Comparison of ENCODE assay signal across 2 cellular contexts in the genomic region with DNA sequence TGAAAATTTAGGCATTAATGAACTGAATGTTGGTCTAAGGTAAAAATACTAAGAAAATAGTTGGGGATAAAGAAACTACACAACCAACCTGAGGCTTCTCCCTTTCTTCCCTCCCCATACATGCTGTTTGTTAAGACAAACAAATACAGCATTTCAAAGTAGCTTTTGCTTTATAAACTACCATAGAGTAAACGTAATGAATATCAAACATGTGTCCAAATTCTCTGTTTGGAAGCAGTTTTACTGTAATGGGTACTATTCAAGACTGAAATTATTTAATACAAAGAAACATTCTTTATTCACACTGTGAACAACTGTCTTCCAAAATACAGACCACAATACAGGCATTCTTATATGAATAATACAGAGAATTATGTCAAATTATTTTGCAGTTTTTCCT.
TF ChIP-seq lines count a peak whose summit lies in the region.

No MANE protein-coding gene starts in this region.

TF ChIP-seq in HepG2, 621 proteins besides CTCF, POLR2A, EP300 and RAD21:
- TF ChIP-seq SMARCE1 (IDR thresholded peaks at IDR 0.05; ENCODE audit: borderline replicate concordance) (no peak), TBX2 (CRISPR knock-in tag; IDR thresholded peaks at IDR 0.05; ENCODE audit: borderline replicate concordance) (no peak), SP2 (CRISPR knock-in tag; IDR thresholded peaks at IDR 0.05) (no peak), HNF4G (IDR thresholded peaks at IDR 0.05; ENCODE audit: borderline replicate concordance, low read depth, low read length) (no peak), HNF4G (CRISPR knock-in tag; IDR thresholded peaks at IDR 0.05; ENCODE audit: borderline replicate concordance, low read depth) (no peak), ZNF460 (CRISPR knock-in tag; IDR thresholded peaks at IDR 0.05; ENCODE audit: borderline replicate concordance) (no peak), ZNF121 (CRISPR knock-in tag; IDR thresholded peaks at IDR 0.05) (no peak), DMAP1 (CRISPR knock-in tag; IDR thresholded peaks at IDR 0.05) (no peak), MEIS2 (CRISPR knock-in tag; IDR thresholded peaks at IDR 0.05) (no peak), ZNF383 (CRISPR knock-in tag; IDR thresholded peaks at IDR 0.05; ENCODE audit: borderline replicate concordance) (no peak), ZNF101 (CRISPR knock-in tag; IDR thresholded peaks at IDR 0.05; ENCODE audit: borderline replicate concordance, low read depth) (no peak)
- TF ChIP-seq, protein P1, sequence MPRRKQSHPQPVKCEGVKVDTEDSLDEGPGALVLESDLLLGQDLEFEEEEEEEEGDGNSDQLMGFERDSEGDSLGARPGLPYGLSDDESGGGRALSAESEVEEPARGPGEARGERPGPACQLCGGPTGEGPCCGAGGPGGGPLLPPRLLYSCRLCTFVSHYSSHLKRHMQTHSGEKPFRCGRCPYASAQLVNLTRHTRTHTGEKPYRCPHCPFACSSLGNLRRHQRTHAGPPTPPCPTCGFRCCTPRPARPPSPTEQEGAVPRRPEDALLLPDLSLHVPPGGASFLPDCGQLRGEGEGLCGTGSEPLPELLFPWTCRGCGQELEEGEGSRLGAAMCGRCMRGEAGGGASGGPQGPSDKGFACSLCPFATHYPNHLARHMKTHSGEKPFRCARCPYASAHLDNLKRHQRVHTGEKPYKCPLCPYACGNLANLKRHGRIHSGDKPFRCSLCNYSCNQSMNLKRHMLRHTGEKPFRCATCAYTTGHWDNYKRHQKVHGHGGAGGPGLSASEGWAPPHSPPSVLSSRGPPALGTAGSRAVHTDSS (CRISPR knock-in tag; conservative IDR thresholded peaks at IDR 0.05) = no peak
- TF ChIP-seq, protein P2, sequence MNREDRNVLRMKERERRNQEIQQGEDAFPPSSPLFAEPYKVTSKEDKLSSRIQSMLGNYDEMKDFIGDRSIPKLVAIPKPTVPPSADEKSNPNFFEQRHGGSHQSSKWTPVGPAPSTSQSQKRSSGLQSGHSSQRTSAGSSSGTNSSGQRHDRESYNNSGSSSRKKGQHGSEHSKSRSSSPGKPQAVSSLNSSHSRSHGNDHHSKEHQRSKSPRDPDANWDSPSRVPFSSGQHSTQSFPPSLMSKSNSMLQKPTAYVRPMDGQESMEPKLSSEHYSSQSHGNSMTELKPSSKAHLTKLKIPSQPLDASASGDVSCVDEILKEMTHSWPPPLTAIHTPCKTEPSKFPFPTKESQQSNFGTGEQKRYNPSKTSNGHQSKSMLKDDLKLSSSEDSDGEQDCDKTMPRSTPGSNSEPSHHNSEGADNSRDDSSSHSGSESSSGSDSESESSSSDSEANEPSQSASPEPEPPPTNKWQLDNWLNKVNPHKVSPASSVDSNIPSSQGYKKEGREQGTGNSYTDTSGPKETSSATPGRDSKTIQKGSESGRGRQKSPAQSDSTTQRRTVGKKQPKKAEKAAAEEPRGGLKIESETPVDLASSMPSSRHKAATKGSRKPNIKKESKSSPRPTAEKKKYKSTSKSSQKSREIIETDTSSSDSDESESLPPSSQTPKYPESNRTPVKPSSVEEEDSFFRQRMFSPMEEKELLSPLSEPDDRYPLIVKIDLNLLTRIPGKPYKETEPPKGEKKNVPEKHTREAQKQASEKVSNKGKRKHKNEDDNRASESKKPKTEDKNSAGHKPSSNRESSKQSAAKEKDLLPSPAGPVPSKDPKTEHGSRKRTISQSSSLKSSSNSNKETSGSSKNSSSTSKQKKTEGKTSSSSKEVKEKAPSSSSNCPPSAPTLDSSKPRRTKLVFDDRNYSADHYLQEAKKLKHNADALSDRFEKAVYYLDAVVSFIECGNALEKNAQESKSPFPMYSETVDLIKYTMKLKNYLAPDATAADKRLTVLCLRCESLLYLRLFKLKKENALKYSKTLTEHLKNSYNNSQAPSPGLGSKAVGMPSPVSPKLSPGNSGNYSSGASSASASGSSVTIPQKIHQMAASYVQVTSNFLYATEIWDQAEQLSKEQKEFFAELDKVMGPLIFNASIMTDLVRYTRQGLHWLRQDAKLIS (CRISPR knock-in tag; IDR thresholded peaks at IDR 0.05) = no peak
- TF ChIP-seq, protein P3, sequence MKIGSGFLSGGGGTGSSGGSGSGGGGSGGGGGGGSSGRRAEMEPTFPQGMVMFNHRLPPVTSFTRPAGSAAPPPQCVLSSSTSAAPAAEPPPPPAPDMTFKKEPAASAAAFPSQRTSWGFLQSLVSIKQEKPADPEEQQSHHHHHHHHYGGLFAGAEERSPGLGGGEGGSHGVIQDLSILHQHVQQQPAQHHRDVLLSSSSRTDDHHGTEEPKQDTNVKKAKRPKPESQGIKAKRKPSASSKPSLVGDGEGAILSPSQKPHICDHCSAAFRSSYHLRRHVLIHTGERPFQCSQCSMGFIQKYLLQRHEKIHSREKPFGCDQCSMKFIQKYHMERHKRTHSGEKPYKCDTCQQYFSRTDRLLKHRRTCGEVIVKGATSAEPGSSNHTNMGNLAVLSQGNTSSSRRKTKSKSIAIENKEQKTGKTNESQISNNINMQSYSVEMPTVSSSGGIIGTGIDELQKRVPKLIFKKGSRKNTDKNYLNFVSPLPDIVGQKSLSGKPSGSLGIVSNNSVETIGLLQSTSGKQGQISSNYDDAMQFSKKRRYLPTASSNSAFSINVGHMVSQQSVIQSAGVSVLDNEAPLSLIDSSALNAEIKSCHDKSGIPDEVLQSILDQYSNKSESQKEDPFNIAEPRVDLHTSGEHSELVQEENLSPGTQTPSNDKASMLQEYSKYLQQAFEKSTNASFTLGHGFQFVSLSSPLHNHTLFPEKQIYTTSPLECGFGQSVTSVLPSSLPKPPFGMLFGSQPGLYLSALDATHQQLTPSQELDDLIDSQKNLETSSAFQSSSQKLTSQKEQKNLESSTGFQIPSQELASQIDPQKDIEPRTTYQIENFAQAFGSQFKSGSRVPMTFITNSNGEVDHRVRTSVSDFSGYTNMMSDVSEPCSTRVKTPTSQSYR (CRISPR knock-in tag; IDR thresholded peaks at IDR 0.05; ENCODE audit: borderline replicate concordance) = no peak

TF ChIP-seq in H1, 55 proteins besides CTCF, POLR2A, EP300 and RAD21:
- TF ChIP-seq NANOG (IDR thresholded peaks at IDR 0.05; ENCODE audit: insufficient read depth, low read depth, low read length, poor library complexity, severe bottlenecking) = no peak
- no peak for TF ChIP-seq HDAC2 (IDR thresholded peaks at IDR 0.05; ENCODE audit: borderline replicate concordance in 1 of 2, low read depth in 2 of 2, low read length in 2 of 2)
- no peak for TF ChIP-seq KDM5A (IDR thresholded peaks at IDR 0.05; ENCODE audit: low read length)
- no peak for TF ChIP-seq ASH2L (IDR thresholded peaks at IDR 0.05; ENCODE audit: low read length)
- no peak for TF ChIP-seq SP4 (IDR thresholded peaks at IDR 0.05; ENCODE audit: low read length)
- TF ChIP-seq BACH1 (IDR thresholded peaks at IDR 0.05; ENCODE audit: low read length) = no peak
- no peak for TF ChIP-seq TAF1 (IDR thresholded peaks at IDR 0.05; ENCODE audit: low read depth, low read length)
TF ChIP-seq in H1: peak in this region for 0.
